ENCODE assay signal across 8 cellular contexts in the genomic region with DNA sequence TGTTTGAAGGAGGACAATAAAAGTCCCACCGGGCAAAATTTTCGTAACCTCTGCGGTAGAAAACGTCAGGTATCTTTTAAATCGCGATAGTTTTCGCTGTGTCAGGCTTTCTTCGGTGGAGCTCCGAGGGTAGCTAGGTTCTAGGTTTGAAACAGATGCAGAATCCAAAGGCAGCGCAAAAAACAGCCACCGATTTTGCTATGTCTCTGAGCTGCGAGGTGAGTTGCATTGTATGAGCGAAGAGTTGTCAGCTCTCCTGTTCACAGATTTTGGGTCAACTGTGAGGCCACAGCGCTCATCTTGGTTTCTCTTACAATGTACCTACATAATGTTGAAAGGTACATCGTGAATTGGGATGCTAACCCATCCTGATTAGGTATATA. TPM values are rescaled to one million over a fixed set of nuclear protein-coding genes. Genes with fewer than 3 reads are reported as not detected.
DNase-seq lines count a peak whose midpoint lies in the region; ATAC-seq lines count a peak whose summit lies in the region.

No MANE protein-coding gene starts in this region.

- peak in 1 of 2 donors; percentile 5 for ATAC-seq in naive thymus-derived CD8-positive, alpha-beta T cell
- no peak for ATAC-seq in GM18861 (IDR thresholded peaks at IDR 0.05; ENCODE audit: unreplicated experiment)
- no peak for ATAC-seq in HG03045 (IDR thresholded peaks at IDR 0.05; ENCODE audit: unreplicated experiment)

- DNase-seq in stimulated activated CD4-positive, alpha-beta T cell treated with anti-CD3 and anti-CD28 coated beads, Interleukin-2, amount 100 ng/mL, for 24 hours = peak; percentile 19 to 26
- DNase-seq in stimulated activated CD4-positive, alpha-beta T cell treated with anti-CD3 and anti-CD28 coated beads, Interleukin-12 subunit alpha, Interleukin-12 subunit beta, amount 100 ng/mL, for 4 hours = no peak
- DNase-seq in UCSD-AML1 (lab: John Stamatoyannopoulos, UW; ENCODE audit: unreplicated experiment) (peak; percentile 41), epithelial cell of prostate (ENCODE audit: low read depth, low spot score) (no peak), NCI-H2107 treated with DMSO at 0.1 percent for 48 hours (lab: John Stamatoyannopoulos, UW; ENCODE audit: unreplicated experiment) (no peak)
- peak in 5 of 10 donors; percentile 12 to 66 (median 30) for DNase-seq in naive thymus-derived CD8-positive, alpha-beta T cell

- H3K36me3 Mint-ChIP-seq in naive thymus-derived CD8-positive, alpha-beta T cell = peaks cover 0 to 2% (median 0%) of the 10 kb centered on the region in 3 donors

- no peaks in the 10 kb centered on the region for H3K9me3 Mint-ChIP-seq in naive thymus-derived CD8-positive, alpha-beta T cell

- peak overlapping the region; percentile 92 for H3K27ac ChIP-seq in epithelial cell of prostate

- peak overlapping the region; percentile 89 to 99 (median 96) for H3K4me3 Mint-ChIP-seq in naive thymus-derived CD8-positive, alpha-beta T cell

- peak overlapping the region; percentile 97 to 100 (median 99) for H3K27ac Mint-ChIP-seq in naive thymus-derived CD8-positive, alpha-beta T cell

- POLR2A ChIA-PET in naive thymus-derived CD8-positive, alpha-beta T cell (lab: Charles Lee) = interaction anchor here (1.4 to 3.4 kb wide), 5 partner anchors 10 to 611 kb away, joined by 3 to 20 read pairs (median 8); a partner anchor contains a TSS

- H3K27me3 Mint-ChIP-seq in naive thymus-derived CD8-positive, alpha-beta T cell = no peaks in the 10 kb centered on the region

- H3K4me1 Mint-ChIP-seq in naive thymus-derived CD8-positive, alpha-beta T cell = peaks cover 21 to 74% (median 67%) of the 10 kb centered on the region in 4 donors

RNA-seq across cellular contexts. Expression of a gene that starts 0.5 kb away (rescaled TPM):
- total RNA-seq in naive thymus-derived CD8-positive, alpha-beta T cell = 10 to 100 TPM; 32.8 to 36.1 TPM
- 10 to 100 TPM; 11.2 to 11.8 (median 11.8) TPM for polyA plus RNA-seq in naive thymus-derived CD8-positive, alpha-beta T cell

RNA-seq across cellular contexts. Expression of a gene that starts 8.5 kb away (rescaled TPM):
- total RNA-seq in naive thymus-derived CD8-positive, alpha-beta T cell = 10 to 100 TPM; 17.3 to 19.5 TPM
- polyA plus RNA-seq in naive thymus-derived CD8-positive, alpha-beta T cell = 1 to 10 TPM; 7.1 to 9.0 (median 8.4) TPM

Comparison
In these comparisons a context has a peak if more than half of its experiments do, and no peak if none do; other contexts are left out.
1. DNase-seq: peak in stimulated activated CD4-positive, alpha-beta T cell treated with anti-CD3 and anti-CD28 coated beads, Interleukin-2, amount 100 ng/mL, for 24 hours (2 of 2) and UCSD-AML1 (single experiment); none in stimulated activated CD4-positive, alpha-beta T cell treated with anti-CD3 and anti-CD28 coated beads, Interleukin-12 subunit alpha, Interleukin-12 subunit beta, amount 100 ng/mL, for 4 hours (single experiment), epithelial cell of prostate (single experiment) and NCI-H2107 treated with DMSO at 0.1 percent for 48 hours (single experiment).